Comparison of ENCODE assay signal across 1 cellular context in genomic region chr2:226835796-226836547, GRCh38.
TF ChIP-seq lines count a peak whose summit lies in the region.

Gene RHBDD1, plus strand, starts transcription at chr2:226836054. Its CDS starts 28,640 bp downstream, at chr2:226864694.

TF ChIP-seq in K562, 482 proteins besides CTCF, POLR2A, EP300 and RAD21 (continued from another document and continues in another):
- TF ChIP-seq SMAD1 (IDR thresholded peaks at IDR 0.05; ENCODE audit: low read depth, low read length, partially characterized antibody) (no peak), MCM3 (IDR thresholded peaks at IDR 0.05) (no peak), ZNF224 (CRISPR knock-in tag; IDR thresholded peaks at IDR 0.05) (peak; percentile 85; the same call in 1 of the 2 replicates), HSF4 (CRISPR knock-in tag; IDR thresholded peaks at IDR 0.05; ENCODE audit: borderline replicate concordance) (no peak), SMARCB1 (IDR thresholded peaks at IDR 0.05; ENCODE audit: insufficient read length, low read depth) (no peak), ZHX1 (conservative IDR thresholded peaks at IDR 0.05; ENCODE audit: low read length) (no peak), BRF2 (IDR thresholded peaks at IDR 0.05; ENCODE audit: borderline replicate concordance, insufficient read depth, insufficient read length) (no peak), SP2 (IDR thresholded peaks at IDR 0.05; ENCODE audit: extremely low read depth, low read depth, low read length, poor library complexity, severe bottlenecking) (no peak), EGR1 (conservative IDR thresholded peaks at IDR 0.05) (peak; percentile 84; the same call in 1 of the 2 replicates), ZNF518B (CRISPR knock-in tag; IDR thresholded peaks at IDR 0.05) (no peak), BCOR (IDR thresholded peaks at IDR 0.05) (no peak), BCL6 (CRISPR knock-in tag; IDR thresholded peaks at IDR 0.05) (no peak), WHSC1 (IDR thresholded peaks at IDR 0.05; ENCODE audit: low read length) (no peak), RBM15 (IDR thresholded peaks at IDR 0.05; ENCODE audit: insufficient read depth, low read length) (no peak), HMGN3 (IDR thresholded peaks at IDR 0.05; ENCODE audit: borderline replicate concordance, extremely low read depth, insufficient read length, low read depth, low read length) (no peak), ARHGAP35 (IDR thresholded peaks at IDR 0.05; ENCODE audit: partially characterized antibody) (no peak), FUS (optimal IDR thresholded peaks at IDR 0.05; ENCODE audit: low read depth, low read length) (no peak), PKNOX1 (IDR thresholded peaks at IDR 0.05) (peak; percentile 66), TCF15 (CRISPR knock-in tag; IDR thresholded peaks at IDR 0.05) (no peak), NR0B1 (IDR thresholded peaks at IDR 0.05; ENCODE audit: partially characterized antibody) (no peak), NFE2L1 (tag; IDR thresholded peaks at IDR 0.05; ENCODE audit: borderline replicate concordance, low read depth) (no peak), POLR2B (IDR thresholded peaks at IDR 0.05; ENCODE audit: low read depth, partially characterized antibody) (peak; percentile 78), PHB2 (IDR thresholded peaks at IDR 0.05; ENCODE audit: low read depth) (no peak), ZNF740 (CRISPR knock-in tag; IDR thresholded peaks at IDR 0.05) (0 out of 2 replicates have a peak, but pooled peaks have one; percentile 23), ZNF740 (tag; IDR thresholded peaks at IDR 0.05) (no peak), POU5F1 (IDR thresholded peaks at IDR 0.05; ENCODE audit: borderline replicate concordance, low read depth, low read length, partially characterized antibody) (no peak), CEBPB (tag; IDR thresholded peaks at IDR 0.05) (peak; percentile 48; the same call in 1 of the 2 replicates), RB1 (IDR thresholded peaks at IDR 0.05; ENCODE audit: low read depth) (no peak; the same call in 1 of the 2 replicates), ZBTB5 (IDR thresholded peaks at IDR 0.05) (no peak), ID3 (CRISPR knock-in tag; IDR thresholded peaks at IDR 0.05) (no peak), ID3 (tag; IDR thresholded peaks at IDR 0.05) (no peak), TRIM24 (IDR thresholded peaks at IDR 0.05) (no peak; a peak in 1 of 4 replicates), ZNF24 (IDR thresholded peaks at IDR 0.05) (no peak), ZNF280B (CRISPR knock-in tag; IDR thresholded peaks at IDR 0.05) (no peak), TCF7L2 (IDR thresholded peaks at IDR 0.05; ENCODE audit: low read depth, low read length) (no peak), ADNP (tag; IDR thresholded peaks at IDR 0.05) (no peak), SLC30A9 (CRISPR knock-in tag; IDR thresholded peaks at IDR 0.05) (no peak), EP400 (IDR thresholded peaks at IDR 0.05) (peak; percentile 87), MAX (CRISPR knock-in tag; IDR thresholded peaks at IDR 0.05) (peak; percentile 98), NFE2 (IDR thresholded peaks at IDR 0.05; ENCODE audit: low read depth) (no peak), ELK3 (CRISPR knock-in tag; IDR thresholded peaks at IDR 0.05) (no peak), ZNF23 (CRISPR knock-in tag; IDR thresholded peaks at IDR 0.05) (no peak), SMAD3 (CRISPR knock-in tag; conservative IDR thresholded peaks at IDR 0.05) (no peak), ZNF184 (CRISPR knock-in tag; IDR thresholded peaks at IDR 0.05) (no peak), MLX (CRISPR knock-in tag; conservative IDR thresholded peaks at IDR 0.05) (no peak), TEAD2 (tag; IDR thresholded peaks at IDR 0.05) (no peak), ZNF384 (IDR thresholded peaks at IDR 0.05; ENCODE audit: low read depth, low read length) (no peak), ZNF253 (CRISPR knock-in tag; conservative IDR thresholded peaks at IDR 0.05) (no peak), LEF1 (IDR thresholded peaks at IDR 0.05) (no peak)
